In the genomic region with DNA sequence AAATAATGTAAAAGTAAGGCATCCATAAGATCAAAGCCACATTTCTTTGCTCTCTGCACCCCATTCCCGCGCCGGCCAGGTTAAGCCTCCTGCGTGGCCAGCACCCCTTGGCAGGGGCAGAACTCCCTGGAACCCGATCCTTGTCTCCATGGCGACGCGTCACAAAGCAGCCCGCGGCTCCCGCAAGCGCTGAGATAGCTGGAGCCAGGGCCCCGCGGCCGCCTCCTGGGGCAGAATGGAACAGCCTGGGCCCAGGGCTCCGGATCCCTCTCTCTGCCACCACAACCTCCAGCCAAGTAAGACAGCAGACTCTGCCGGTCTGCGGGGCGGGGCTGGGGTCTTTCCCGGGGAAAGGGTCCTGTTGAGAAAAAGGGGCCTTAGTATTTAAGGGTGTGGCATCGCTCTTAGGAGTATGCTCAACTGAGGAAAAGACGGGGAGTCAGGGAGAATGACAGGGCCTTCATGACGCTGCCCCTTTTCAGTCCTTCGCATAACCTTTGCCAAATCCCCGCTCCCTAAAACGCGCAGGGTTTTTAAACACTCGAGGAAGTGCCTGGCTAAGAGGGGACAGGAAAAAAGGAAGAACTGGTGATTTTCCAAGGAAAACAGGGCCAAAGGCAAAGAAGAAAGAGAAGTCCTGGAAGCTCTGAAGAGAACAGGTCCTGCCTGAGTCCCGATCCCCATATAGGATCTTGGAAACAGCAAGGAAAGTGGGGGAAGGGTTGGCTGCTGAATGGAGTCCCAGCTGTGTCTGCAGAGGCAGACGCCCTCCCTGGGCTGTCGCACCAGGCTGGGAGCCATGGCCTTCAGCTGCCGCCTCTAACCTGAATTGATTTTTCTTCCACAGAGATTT, we compare ENCODE assay signal across 1 cellular context.
TF ChIP-seq lines count a peak whose summit lies in the region.

A gene (plus strand): TSS at position 176 of the 853 bp plus-strand sequence. CDS start 60 bp downstream, at position 236.

TF ChIP-seq in H1, 55 proteins besides CTCF, POLR2A, EP300 and RAD21:
- TF ChIP-seq CREB1 (IDR thresholded peaks at IDR 0.05) (peak; percentile 16; the same call in 1 of the 2 replicates), SP1 (IDR thresholded peaks at IDR 0.05; ENCODE audit: low read depth, low read length) (0 out of 2 replicates have a peak, but pooled peaks have one; percentile 30), SIN3A (conservative IDR thresholded peaks at IDR 0.05 in 1 of 2, IDR thresholded peaks at IDR 0.05 in 1 of 2; ENCODE audit: low read depth in 1 of 2, low read length in 2 of 2) (peak in 1 of 2 experiments; percentile 71; a peak in 2 of 4 replicates), MAFK (IDR thresholded peaks at IDR 0.05; ENCODE audit: low read depth, low read length) (no peak), ASH2L (IDR thresholded peaks at IDR 0.05; ENCODE audit: low read length) (peak; percentile 90)
TF ChIP-seq in H1: peak in this region for 4.
